ENCODE assay signal across 2 cellular contexts in the genomic region with DNA sequence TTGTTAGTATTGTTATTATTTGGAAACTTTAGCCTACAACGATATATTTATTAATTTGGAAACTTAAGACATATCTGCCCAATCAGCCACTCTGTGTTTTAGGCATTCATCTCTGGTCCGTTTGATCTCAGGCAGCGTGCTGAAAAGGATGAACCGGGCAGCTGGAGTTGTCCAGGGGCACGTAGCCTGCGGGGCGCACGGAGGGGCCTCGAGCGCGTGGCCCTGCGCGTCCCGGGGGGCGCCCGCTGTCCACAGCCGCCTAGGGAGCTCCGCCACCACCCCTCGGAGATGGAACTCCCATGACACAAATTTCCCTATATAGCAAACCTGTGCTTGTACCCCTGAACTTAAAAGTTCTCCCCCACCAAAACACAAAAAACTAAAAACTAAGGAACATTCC.
TF ChIP-seq lines count a peak whose summit lies in the region.

No MANE protein-coding gene starts in this region.

TF ChIP-seq in IMR-90, 13 proteins besides CTCF, POLR2A, EP300 and RAD21:
- TF ChIP-seq RCOR1 (IDR thresholded peaks at IDR 0.05; ENCODE audit: insufficient replicate concordance, low read length) (no peak), FOS (IDR thresholded peaks at IDR 0.05; ENCODE audit: low read depth, low read length) (no peak), CEBPB (IDR thresholded peaks at IDR 0.05; ENCODE audit: low read depth, low read length) (no peak), MAZ (IDR thresholded peaks at IDR 0.05; ENCODE audit: borderline replicate concordance, low read depth, low read length) (no peak), CHD1 (IDR thresholded peaks at IDR 0.05; ENCODE audit: low read depth, low read length) (no peak), RFX5 (IDR thresholded peaks at IDR 0.05; ENCODE audit: low read depth, low read length) (no peak), MXI1 (IDR thresholded peaks at IDR 0.05; ENCODE audit: borderline replicate concordance, low read depth, low read length) (no peak), NFE2L2 (IDR thresholded peaks at IDR 0.05; ENCODE audit: low read depth, low read length) (no peak), SMC3 (IDR thresholded peaks at IDR 0.05; ENCODE audit: low read depth, low read length) (no peak), BHLHE40 (IDR thresholded peaks at IDR 0.05; ENCODE audit: low read depth, low read length) (no peak), MAFK (IDR thresholded peaks at IDR 0.05; ENCODE audit: low read depth, low read length) (no peak)
- TF ChIP-seq, protein P1, sequence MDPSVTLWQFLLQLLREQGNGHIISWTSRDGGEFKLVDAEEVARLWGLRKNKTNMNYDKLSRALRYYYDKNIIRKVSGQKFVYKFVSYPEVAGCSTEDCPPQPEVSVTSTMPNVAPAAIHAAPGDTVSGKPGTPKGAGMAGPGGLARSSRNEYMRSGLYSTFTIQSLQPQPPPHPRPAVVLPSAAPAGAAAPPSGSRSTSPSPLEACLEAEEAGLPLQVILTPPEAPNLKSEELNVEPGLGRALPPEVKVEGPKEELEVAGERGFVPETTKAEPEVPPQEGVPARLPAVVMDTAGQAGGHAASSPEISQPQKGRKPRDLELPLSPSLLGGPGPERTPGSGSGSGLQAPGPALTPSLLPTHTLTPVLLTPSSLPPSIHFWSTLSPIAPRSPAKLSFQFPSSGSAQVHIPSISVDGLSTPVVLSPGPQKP (IDR thresholded peaks at IDR 0.05; ENCODE audit: borderline replicate concordance, low read depth, low read length), result no peak
- TF ChIP-seq, protein P2, sequence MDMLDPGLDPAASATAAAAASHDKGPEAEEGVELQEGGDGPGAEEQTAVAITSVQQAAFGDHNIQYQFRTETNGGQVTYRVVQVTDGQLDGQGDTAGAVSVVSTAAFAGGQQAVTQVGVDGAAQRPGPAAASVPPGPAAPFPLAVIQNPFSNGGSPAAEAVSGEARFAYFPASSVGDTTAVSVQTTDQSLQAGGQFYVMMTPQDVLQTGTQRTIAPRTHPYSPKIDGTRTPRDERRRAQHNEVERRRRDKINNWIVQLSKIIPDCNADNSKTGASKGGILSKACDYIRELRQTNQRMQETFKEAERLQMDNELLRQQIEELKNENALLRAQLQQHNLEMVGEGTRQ (IDR thresholded peaks at IDR 0.05; ENCODE audit: low read depth, low read length), result no peak

TF ChIP-seq in GM12891, 5 proteins besides CTCF, POLR2A, EP300 and RAD21:
- TF ChIP-seq POLR2AphosphoS5 (IDR thresholded peaks at IDR 0.05; ENCODE audit: low read depth, low read length) (no peak), TAF1 (IDR thresholded peaks at IDR 0.05; ENCODE audit: low read depth, low read length) (no peak), POU2F2 (IDR thresholded peaks at IDR 0.05; ENCODE audit: low read depth, low read length) (no peak), SPI1 (IDR thresholded peaks at IDR 0.05; ENCODE audit: low read depth, low read length) (no peak), PAX5 (IDR thresholded peaks at IDR 0.05; ENCODE audit: insufficient read depth, low read length, severe bottlenecking) (no peak)
